In genomic region chrX:7617994-7618393, GRCh38 we compare ENCODE assay signal across 21 cellular contexts.
"Had no signal": no experiment of that assay in that cellular context is flagged by ENCODE, and none has a peak within 500 bp of the region (broad histone marks: within the 10 kb centered on the region; RNA-seq: fewer than 3 reads in every experiment).

No MANE protein-coding gene starts in this region.

- H3K9me3 ChIP-seq: MG63, SJSA1 had no signal

- H3K4me3 ChIP-seq: MG63, SJSA1, SK-N-MC had no signal

- DNase-seq: Karpas-422, KBM-7, MG63, NCI-H1092 treated with DMSO at 0.1 percent for 48 hours, NCI-H1436, NCI-H187, NCI-H2029, NCI-H2081 treated with DMSO at 0.1 percent for 48 hours, NCI-H2171, NCI-H226, NCI-H446, NCI-H510A, NCI-H524 treated with DMSO at 0.1 percent for 48 hours, NCI-H69, NCI-H774, OCI-M1, Right ventricle myocardium superior, RPMI8226, SIG-M5 had no signal

- H3K27me3 ChIP-seq: MG63, SJSA1 had no signal

- H3K27ac ChIP-seq: SJSA1, SK-N-MC had no signal

- H3K4me1 ChIP-seq: SJSA1 had no signal

- H3K36me3 ChIP-seq: MG63, SJSA1 had no signal
